Comparison of ENCODE assay signal across 8 cellular contexts in the genomic region with DNA sequence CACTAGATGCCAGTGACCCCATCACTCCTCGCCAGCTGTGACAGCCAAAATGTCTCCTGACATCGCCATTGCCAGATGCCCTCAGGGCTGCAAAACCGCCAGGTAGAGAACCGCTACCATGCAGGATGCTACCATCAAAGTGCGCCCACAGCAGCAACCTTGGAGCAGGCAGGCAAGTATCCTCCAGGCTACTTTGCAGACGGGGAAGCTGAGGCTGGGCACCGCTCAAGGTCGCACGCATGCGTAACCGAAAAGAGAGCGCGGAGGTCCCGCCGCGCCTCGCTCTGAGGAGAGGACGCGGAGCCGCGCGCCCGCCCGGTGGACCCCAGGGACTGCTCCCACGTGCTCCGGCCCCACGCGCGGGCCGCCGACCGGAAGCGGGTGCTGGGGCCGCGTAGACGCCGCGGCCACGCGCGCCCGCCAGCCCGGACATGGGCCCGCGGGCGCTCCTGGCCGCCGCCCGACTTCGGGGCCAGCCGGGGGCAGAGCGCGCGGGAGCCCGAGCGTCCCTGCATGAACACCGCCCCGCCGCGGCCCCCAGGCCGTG. TPM values are rescaled to one million over a fixed set of nuclear protein-coding genes. Genes with fewer than 3 reads are reported as not detected.
A peak's percentile ranks its signal among the peaks of the same experiment; 100 is the strongest.
DNase-seq lines count a peak whose midpoint lies in the region; ATAC-seq and TF ChIP-seq lines count a peak whose summit lies in the region.

A gene with protein sequence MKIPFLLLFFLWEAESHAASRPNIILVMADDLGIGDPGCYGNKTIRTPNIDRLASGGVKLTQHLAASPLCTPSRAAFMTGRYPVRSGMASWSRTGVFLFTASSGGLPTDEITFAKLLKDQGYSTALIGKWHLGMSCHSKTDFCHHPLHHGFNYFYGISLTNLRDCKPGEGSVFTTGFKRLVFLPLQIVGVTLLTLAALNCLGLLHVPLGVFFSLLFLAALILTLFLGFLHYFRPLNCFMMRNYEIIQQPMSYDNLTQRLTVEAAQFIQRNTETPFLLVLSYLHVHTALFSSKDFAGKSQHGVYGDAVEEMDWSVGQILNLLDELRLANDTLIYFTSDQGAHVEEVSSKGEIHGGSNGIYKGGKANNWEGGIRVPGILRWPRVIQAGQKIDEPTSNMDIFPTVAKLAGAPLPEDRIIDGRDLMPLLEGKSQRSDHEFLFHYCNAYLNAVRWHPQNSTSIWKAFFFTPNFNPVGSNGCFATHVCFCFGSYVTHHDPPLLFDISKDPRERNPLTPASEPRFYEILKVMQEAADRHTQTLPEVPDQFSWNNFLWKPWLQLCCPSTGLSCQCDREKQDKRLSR (plus strand): TSS at position 282 of the 547 bp plus-strand sequence. CDS start 105,488 bp downstream, outside the sequence.

- no peak for TF ChIP-seq POLR2A in suprapubic skin (IDR thresholded peaks at IDR 0.05)

- H3K27ac Mint-ChIP-seq in nephron = peak within 1 kb of the TSS; percentile 91 to 97 (median 94)

- H3K27ac ChIP-seq in suprapubic skin = peak within 1 kb of the TSS; percentile 90

- no peaks in the 10 kb centered on the region for H3K9me3 Mint-ChIP-seq in activated T-cell treated with anti-CD3 and anti-CD28 coated beads, Interleukin-2, amount 50 U/mL, for 4 hours
- no peaks in the 10 kb centered on the region for H3K9me3 Mint-ChIP-seq in nephron

- peak; percentile 48 for ATAC-seq in GM18502 (IDR thresholded peaks at IDR 0.05; ENCODE audit: poor library complexity, unreplicated experiment)
- peak; percentile 51 to 53 for ATAC-seq in activated T-cell treated with anti-CD3 and anti-CD28 coated beads, Interleukin-2, amount 50 U/mL, for 4 hours

- WGBS in suprapubic skin = 0% methylated on average over 15 of the region's 61 CpGs

- peak within 1 kb of the TSS; percentile 83 for H3K4me3 Mint-ChIP-seq in activated T-cell treated with anti-CD3 and anti-CD28 coated beads, Interleukin-2, amount 50 U/mL, for 4 hours
- peak within 1 kb of the TSS; percentile 94 to 97 (median 96) for H3K4me3 Mint-ChIP-seq in nephron

- H3K9me3 ChIP-seq in suprapubic skin = no peaks in the 10 kb centered on the region

- DNase-seq in HFF-Myc (ENCODE audit: extremely low read depth, low read depth) (no peak), NCI-H1694 treated with DMSO at 0.1 percent for 48 hours (lab: John Stamatoyannopoulos, UW) (peak; percentile 1), fibroblast of mammary gland (ENCODE audit: low read depth) (peak; percentile 20), suprapubic skin (ENCODE audit: low spot score in 2 of 2) (peak; percentile 68 to 72), SW480 (ENCODE audit: low spot score) (no peak)
- DNase-seq in activated T-cell treated with anti-CD3 and anti-CD28 coated beads, Interleukin-2, amount 50 U/mL, for 4 hours = peak; percentile 41

- no peaks in the 10 kb centered on the region for H3K36me3 ChIP-seq in suprapubic skin

- TF ChIP-seq EP300 in suprapubic skin (IDR thresholded peaks at IDR 0.05) = no peak

- no peaks in the 10 kb centered on the region for H3K27me3 ChIP-seq in suprapubic skin

- H3K4me1 Mint-ChIP-seq in activated T-cell treated with anti-CD3 and anti-CD28 coated beads, Interleukin-2, amount 50 U/mL, for 4 hours (ENCODE audit: low read depth) = peaks cover 13% of the 10 kb centered on the region
- peaks cover 32% of the 10 kb centered on the region for H3K4me1 Mint-ChIP-seq in nephron

- peaks cover 4% of the 10 kb centered on the region for H3K4me1 ChIP-seq in suprapubic skin

- TF ChIP-seq CTCF in HFF-Myc (IDR thresholded peaks at IDR 0.05; ENCODE audit: low read depth, low read length, missing control alignments) (no peak), fibroblast of mammary gland (conservative IDR thresholded peaks at IDR 0.05; ENCODE audit: control insufficient read depth, insufficient read depth, low read depth, low read length) (no peak), nephron (IDR thresholded peaks at IDR 0.05; ENCODE audit: unreplicated experiment in 3 of 3) (no peak), suprapubic skin (IDR thresholded peaks at IDR 0.05) (no peak)

- no peaks in the 10 kb centered on the region for H3K36me3 Mint-ChIP-seq in activated T-cell treated with anti-CD3 and anti-CD28 coated beads, Interleukin-2, amount 50 U/mL, for 4 hours (ENCODE audit: insufficient read depth)
- H3K36me3 Mint-ChIP-seq in nephron (ENCODE audit: low read depth) = no peaks in the 10 kb centered on the region

- H3K4me3 ChIP-seq in HFF-Myc (replicated peaks; ENCODE audit: low read depth, low read length) (peak within 1 kb of the TSS; percentile 70), fibroblast of mammary gland (ENCODE audit: control insufficient read depth, low read depth, low read length) (peak within 1 kb of the TSS; percentile 97), suprapubic skin (peak within 1 kb of the TSS; percentile 64)

- no peaks in the 10 kb centered on the region for H3K27me3 Mint-ChIP-seq in activated T-cell treated with anti-CD3 and anti-CD28 coated beads, Interleukin-2, amount 50 U/mL, for 4 hours (ENCODE audit: low read depth)
- no peaks in the 10 kb centered on the region for H3K27me3 Mint-ChIP-seq in nephron (ENCODE audit: low read depth)

RNA-seq across cellular contexts. Expression of the gene that starts here (rescaled TPM):
- 1 to 10 TPM; 1.6 to 2.4 (median 1.6) TPM for total RNA-seq in activated T-cell treated with anti-CD3 and anti-CD28 coated beads, Interleukin-2, amount 50 U/mL, for 4 hours
- 1 to 10 TPM; 5.0 to 7.9 (median 5.6) TPM for total RNA-seq in suprapubic skin

Comparison
In these comparisons a context has a peak if more than half of its experiments do, and no peak if none do; other contexts are left out.
1. DNase-seq: peak in NCI-H1694 treated with DMSO at 0.1 percent for 48 hours (single experiment), activated T-cell treated with anti-CD3 and anti-CD28 coated beads, Interleukin-2, amount 50 U/mL, for 4 hours (single experiment), fibroblast of mammary gland (single experiment) and suprapubic skin (2 of 2); none in HFF-Myc (single experiment) and SW480 (single experiment).
2. Peak in every context shown above with its lines, with median percentiles within 50 percentile points of each other: H3K4me3 ChIP-seq.